1 cellular context compared by ENCODE assay signal in genomic region chr5:177454397-177455035, GRCh38.
A peak's percentile ranks its signal among the peaks of the same experiment; 100 is the strongest.
TF ChIP-seq lines count a peak whose summit lies in the region.

No MANE protein-coding gene starts in this region.

TF ChIP-seq in K562, 482 proteins besides CTCF, POLR2A, EP300 and RAD21 (continued from another document and continues in another):
- TF ChIP-seq, protein P1, sequence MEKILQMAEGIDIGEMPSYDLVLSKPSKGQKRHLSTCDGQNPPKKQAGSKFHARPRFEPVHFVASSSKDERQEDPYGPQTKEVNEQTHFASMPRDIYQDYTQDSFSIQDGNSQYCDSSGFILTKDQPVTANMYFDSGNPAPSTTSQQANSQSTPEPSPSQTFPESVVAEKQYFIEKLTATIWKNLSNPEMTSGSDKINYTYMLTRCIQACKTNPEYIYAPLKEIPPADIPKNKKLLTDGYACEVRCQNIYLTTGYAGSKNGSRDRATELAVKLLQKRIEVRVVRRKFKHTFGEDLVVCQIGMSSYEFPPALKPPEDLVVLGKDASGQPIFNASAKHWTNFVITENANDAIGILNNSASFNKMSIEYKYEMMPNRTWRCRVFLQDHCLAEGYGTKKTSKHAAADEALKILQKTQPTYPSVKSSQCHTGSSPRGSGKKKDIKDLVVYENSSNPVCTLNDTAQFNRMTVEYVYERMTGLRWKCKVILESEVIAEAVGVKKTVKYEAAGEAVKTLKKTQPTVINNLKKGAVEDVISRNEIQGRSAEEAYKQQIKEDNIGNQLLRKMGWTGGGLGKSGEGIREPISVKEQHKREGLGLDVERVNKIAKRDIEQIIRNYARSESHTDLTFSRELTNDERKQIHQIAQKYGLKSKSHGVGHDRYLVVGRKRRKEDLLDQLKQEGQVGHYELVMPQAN (IDR thresholded peaks at IDR 0.05; ENCODE audit: borderline replicate concordance): no peak
- TF ChIP-seq L3MBTL2 (IDR thresholded peaks at IDR 0.05): no peak
- no peak for TF ChIP-seq EZH2 (IDR thresholded peaks at IDR 0.05; ENCODE audit: borderline replicate concordance, low read depth, low read length)
- TF ChIP-seq LARP7 (IDR thresholded peaks at IDR 0.05): no peak
- no peak for TF ChIP-seq EHMT2 (IDR thresholded peaks at IDR 0.05)
- no peak for TF ChIP-seq GATAD2A (IDR thresholded peaks at IDR 0.05)
- no peak for TF ChIP-seq HDAC1 (IDR thresholded peaks at IDR 0.05)
- peak; percentile 92 for TF ChIP-seq NBN (IDR thresholded peaks at IDR 0.05; ENCODE audit: low read depth)
- TF ChIP-seq CBX3 (IDR thresholded peaks at IDR 0.05; ENCODE audit: borderline replicate concordance in 1 of 2, low read length in 2 of 2): no peak
- TF ChIP-seq TCF3 (CRISPR knock-in tag; IDR thresholded peaks at IDR 0.05): peak; percentile 25; the same call in 1 of the 2 replicates
- TF ChIP-seq PHF20 (IDR thresholded peaks at IDR 0.05; ENCODE audit: partially characterized antibody): peak; percentile 25
- TF ChIP-seq SETDB1 (IDR thresholded peaks at IDR 0.05; ENCODE audit: low read length): no peak
- no peak for TF ChIP-seq ZNF445 (CRISPR knock-in tag; IDR thresholded peaks at IDR 0.05; ENCODE audit: low read depth)
- peak; percentile 61; the same call in 1 of the 2 replicates for TF ChIP-seq ZKSCAN1 (IDR thresholded peaks at IDR 0.05; ENCODE audit: low read depth, low read length)
- no peak for TF ChIP-seq HDAC3 (IDR thresholded peaks at IDR 0.05; ENCODE audit: borderline replicate concordance, partially characterized antibody)
- no peak for TF ChIP-seq POLR2AphosphoS2 (IDR thresholded peaks at IDR 0.05; ENCODE audit: low read length)
- no peak for TF ChIP-seq MLLT1 (IDR thresholded peaks at IDR 0.05)
- TF ChIP-seq, protein P2, sequence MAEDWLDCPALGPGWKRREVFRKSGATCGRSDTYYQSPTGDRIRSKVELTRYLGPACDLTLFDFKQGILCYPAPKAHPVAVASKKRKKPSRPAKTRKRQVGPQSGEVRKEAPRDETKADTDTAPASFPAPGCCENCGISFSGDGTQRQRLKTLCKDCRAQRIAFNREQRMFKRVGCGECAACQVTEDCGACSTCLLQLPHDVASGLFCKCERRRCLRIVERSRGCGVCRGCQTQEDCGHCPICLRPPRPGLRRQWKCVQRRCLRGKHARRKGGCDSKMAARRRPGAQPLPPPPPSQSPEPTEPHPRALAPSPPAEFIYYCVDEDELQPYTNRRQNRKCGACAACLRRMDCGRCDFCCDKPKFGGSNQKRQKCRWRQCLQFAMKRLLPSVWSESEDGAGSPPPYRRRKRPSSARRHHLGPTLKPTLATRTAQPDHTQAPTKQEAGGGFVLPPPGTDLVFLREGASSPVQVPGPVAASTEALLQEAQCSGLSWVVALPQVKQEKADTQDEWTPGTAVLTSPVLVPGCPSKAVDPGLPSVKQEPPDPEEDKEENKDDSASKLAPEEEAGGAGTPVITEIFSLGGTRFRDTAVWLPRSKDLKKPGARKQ (CRISPR knock-in tag; IDR thresholded peaks at IDR 0.05): no peak
- no peak for TF ChIP-seq ZNF347 (CRISPR knock-in tag; IDR thresholded peaks at IDR 0.05; ENCODE audit: low read depth)
- no peak for TF ChIP-seq CEBPG (CRISPR knock-in tag; IDR thresholded peaks at IDR 0.05)
- TF ChIP-seq CEBPG (tag; conservative IDR thresholded peaks at IDR 0.05 in 1 of 2, IDR thresholded peaks at IDR 0.05 in 1 of 2): 0 out of 4 replicates have a peak, but pooled peaks of 1 of the 2 experiments have one; percentile 24
- TF ChIP-seq BCLAF1 (IDR thresholded peaks at IDR 0.05; ENCODE audit: borderline replicate concordance in 1 of 2, control insufficient read depth in 1 of 2, low read depth in 2 of 2, low read length in 1 of 2): no peak
- no peak for TF ChIP-seq CBFB (CRISPR knock-in tag; IDR thresholded peaks at IDR 0.05)
- 0 out of 2 replicates have a peak, but pooled peaks have one; percentile 20 for TF ChIP-seq ERF (CRISPR knock-in tag; IDR thresholded peaks at IDR 0.05)
- no peak for TF ChIP-seq CHD2 (IDR thresholded peaks at IDR 0.05; ENCODE audit: low read depth, low read length)
- TF ChIP-seq SAFB (IDR thresholded peaks at IDR 0.05; ENCODE audit: borderline replicate concordance, low read depth, low read length): peak; percentile 57; the same call in 1 of the 2 replicates
- no peak for TF ChIP-seq NCOA1 (IDR thresholded peaks at IDR 0.05; ENCODE audit: low read depth)
- peak; percentile 69 to 90; a peak in 3 of 4 replicates for TF ChIP-seq TBL1XR1 (IDR thresholded peaks at IDR 0.05; ENCODE audit: low read length in 2 of 2)
- TF ChIP-seq ZNF785 (CRISPR knock-in tag; IDR thresholded peaks at IDR 0.05): no peak
- no peak for TF ChIP-seq STAT5B (CRISPR knock-in tag; IDR thresholded peaks at IDR 0.05)
- TF ChIP-seq BCOR (IDR thresholded peaks at IDR 0.05): no peak
- TF ChIP-seq MBD2 (IDR thresholded peaks at IDR 0.05; ENCODE audit: borderline replicate concordance, low read depth): peak; percentile 37; the same call in 1 of the 2 replicates
- peak; percentile 96 for TF ChIP-seq CREB1 (IDR thresholded peaks at IDR 0.05)
- TF ChIP-seq CREB1 (CRISPR knock-in tag; IDR thresholded peaks at IDR 0.05): peak; percentile 96
- no peak for TF ChIP-seq RBM25 (IDR thresholded peaks at IDR 0.05; ENCODE audit: low read depth, low read length, severe bottlenecking)
- TF ChIP-seq RB1 (IDR thresholded peaks at IDR 0.05; ENCODE audit: low read depth): peak; percentile 93
- TF ChIP-seq NR1H2 (CRISPR knock-in tag; IDR thresholded peaks at IDR 0.05): no peak
- TF ChIP-seq CCNT2 (IDR thresholded peaks at IDR 0.05; ENCODE audit: borderline replicate concordance, extremely low read depth, insufficient read length, low read depth, low read length): peak; percentile 73
- no peak for TF ChIP-seq ZC3H11A (IDR thresholded peaks at IDR 0.05; ENCODE audit: low read depth, low read length)
- TF ChIP-seq, protein P3, sequence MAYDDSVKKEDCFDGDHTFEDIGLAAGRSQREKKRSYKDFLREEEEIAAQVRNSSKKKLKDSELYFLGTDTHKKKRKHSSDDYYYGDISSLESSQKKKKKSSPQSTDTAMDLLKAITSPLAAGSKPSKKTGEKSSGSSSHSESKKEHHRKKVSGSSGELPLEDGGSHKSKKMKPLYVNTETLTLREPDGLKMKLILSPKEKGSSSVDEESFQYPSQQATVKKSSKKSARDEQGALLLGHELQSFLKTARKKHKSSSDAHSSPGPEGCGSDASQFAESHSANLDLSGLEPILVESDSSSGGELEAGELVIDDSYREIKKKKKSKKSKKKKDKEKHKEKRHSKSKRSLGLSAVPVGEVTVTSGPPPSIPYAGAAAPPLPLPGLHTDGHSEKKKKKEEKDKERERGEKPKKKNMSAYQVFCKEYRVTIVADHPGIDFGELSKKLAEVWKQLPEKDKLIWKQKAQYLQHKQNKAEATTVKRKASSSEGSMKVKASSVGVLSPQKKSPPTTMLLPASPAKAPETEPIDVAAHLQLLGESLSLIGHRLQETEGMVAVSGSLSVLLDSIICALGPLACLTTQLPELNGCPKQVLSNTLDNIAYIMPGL (CRISPR knock-in tag; IDR thresholded peaks at IDR 0.05): 0 out of 2 replicates have a peak, but pooled peaks have one; percentile 15
- TF ChIP-seq SP2 (IDR thresholded peaks at IDR 0.05; ENCODE audit: extremely low read depth, low read depth, low read length, poor library complexity, severe bottlenecking): no peak
- TF ChIP-seq, protein P4, sequence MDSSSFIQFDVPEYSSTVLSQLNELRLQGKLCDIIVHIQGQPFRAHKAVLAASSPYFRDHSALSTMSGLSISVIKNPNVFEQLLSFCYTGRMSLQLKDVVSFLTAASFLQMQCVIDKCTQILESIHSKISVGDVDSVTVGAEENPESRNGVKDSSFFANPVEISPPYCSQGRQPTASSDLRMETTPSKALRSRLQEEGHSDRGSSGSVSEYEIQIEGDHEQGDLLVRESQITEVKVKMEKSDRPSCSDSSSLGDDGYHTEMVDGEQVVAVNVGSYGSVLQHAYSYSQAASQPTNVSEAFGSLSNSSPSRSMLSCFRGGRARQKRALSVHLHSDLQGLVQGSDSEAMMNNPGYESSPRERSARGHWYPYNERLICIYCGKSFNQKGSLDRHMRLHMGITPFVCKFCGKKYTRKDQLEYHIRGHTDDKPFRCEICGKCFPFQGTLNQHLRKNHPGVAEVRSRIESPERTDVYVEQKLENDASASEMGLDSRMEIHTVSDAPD (CRISPR knock-in tag; IDR thresholded peaks at IDR 0.05): no peak
- TF ChIP-seq ETV6 (IDR thresholded peaks at IDR 0.05; ENCODE audit: borderline replicate concordance in 1 of 2, low read depth in 2 of 2, low read length in 1 of 2): no peak
- TF ChIP-seq ETV6 (CRISPR knock-in tag; IDR thresholded peaks at IDR 0.05; ENCODE audit: borderline replicate concordance): no peak
- TF ChIP-seq ZNF609 (CRISPR knock-in tag; IDR thresholded peaks at IDR 0.05; ENCODE audit: borderline replicate concordance): no peak
- peak; percentile 87; the same call in 1 of the 2 replicates for TF ChIP-seq ZNF766 (CRISPR knock-in tag; conservative IDR thresholded peaks at IDR 0.05)
- TF ChIP-seq, protein P5, sequence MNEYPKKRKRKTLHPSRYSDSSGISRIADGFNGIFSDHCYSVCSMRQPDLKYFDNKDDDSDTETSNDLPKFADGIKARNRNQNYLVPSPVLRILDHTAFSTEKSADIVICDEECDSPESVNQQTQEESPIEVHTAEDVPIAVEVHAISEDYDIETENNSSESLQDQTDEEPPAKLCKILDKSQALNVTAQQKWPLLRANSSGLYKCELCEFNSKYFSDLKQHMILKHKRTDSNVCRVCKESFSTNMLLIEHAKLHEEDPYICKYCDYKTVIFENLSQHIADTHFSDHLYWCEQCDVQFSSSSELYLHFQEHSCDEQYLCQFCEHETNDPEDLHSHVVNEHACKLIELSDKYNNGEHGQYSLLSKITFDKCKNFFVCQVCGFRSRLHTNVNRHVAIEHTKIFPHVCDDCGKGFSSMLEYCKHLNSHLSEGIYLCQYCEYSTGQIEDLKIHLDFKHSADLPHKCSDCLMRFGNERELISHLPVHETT (CRISPR knock-in tag; conservative IDR thresholded peaks at IDR 0.05 in 1 of 2, IDR thresholded peaks at IDR 0.05 in 1 of 2): peak in 1 of 2 experiments; percentile 79; a peak in 1 of 4 replicates
- peak; percentile 82 for TF ChIP-seq SMAD4 (CRISPR knock-in tag; conservative IDR thresholded peaks at IDR 0.05)
- TF ChIP-seq FOS (IDR thresholded peaks at IDR 0.05; ENCODE audit: extremely low read depth, insufficient read length): no peak
- no peak for TF ChIP-seq ZNF668 (CRISPR knock-in tag; IDR thresholded peaks at IDR 0.05)
